ENCODE assay signal across 1 cellular context in the genomic region with DNA sequence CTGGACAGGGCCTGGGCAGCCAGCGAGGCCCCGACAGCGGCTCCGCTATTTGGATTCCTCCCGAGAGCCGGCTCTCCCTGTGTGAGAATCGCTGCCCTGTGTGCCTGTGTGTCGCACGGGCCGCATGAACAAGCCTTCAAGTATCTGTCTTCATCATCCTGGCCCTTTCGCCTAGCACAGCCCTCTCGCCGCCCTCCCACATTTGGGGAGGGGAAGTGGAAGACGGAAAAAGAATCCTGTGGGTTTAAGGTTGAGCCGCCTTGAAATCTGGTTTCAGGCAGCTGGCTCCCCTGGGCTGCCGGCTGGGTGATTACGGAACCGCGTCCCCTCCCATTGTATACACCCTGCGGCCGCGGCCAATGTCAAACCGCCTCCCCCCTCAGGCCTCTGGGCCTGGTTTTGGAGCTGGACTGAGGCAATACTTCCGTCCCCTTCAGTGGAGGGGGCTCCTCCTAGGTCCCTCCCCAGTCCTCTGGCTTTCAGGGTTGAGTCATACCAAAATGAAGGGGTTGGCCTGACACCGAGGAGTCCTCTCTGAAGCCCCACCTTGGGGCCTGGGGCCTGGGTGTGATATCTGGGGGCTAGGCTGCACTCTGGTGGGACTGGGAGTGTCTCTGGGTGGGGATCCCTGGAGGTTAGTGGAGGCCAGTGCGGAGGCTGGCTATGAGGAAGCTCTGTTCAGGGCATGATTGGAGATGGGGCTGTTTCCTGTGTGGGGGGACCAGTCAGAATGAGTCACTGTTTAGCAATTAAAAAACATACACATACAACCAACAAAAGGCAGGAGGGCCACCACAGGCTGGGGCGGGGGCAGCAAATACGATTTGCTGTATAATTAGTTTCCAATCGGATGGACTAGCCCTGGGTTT.
A peak's percentile ranks its signal among the peaks of the same experiment; 100 is the strongest.
TF ChIP-seq lines count a peak whose summit lies in the region.

No MANE protein-coding gene starts in this region.

TF ChIP-seq in HepG2, 621 proteins besides CTCF, POLR2A, EP300 and RAD21 (continued from another document and continues in another):
- TF ChIP-seq ZNF609 (CRISPR knock-in tag; IDR thresholded peaks at IDR 0.05; ENCODE audit: borderline replicate concordance) (0 out of 2 replicates have a peak, but pooled peaks have one; percentile 0), ZNF451 (CRISPR knock-in tag; IDR thresholded peaks at IDR 0.05) (no peak), ZNF850 (CRISPR knock-in tag; conservative IDR thresholded peaks at IDR 0.05) (no peak), ZNF672 (CRISPR knock-in tag; IDR thresholded peaks at IDR 0.05) (no peak), ZNF83 (CRISPR knock-in tag; IDR thresholded peaks at IDR 0.05; ENCODE audit: borderline replicate concordance) (no peak), ATAD3A (CRISPR knock-in tag; IDR thresholded peaks at IDR 0.05) (no peak), ELF3 (CRISPR knock-in tag; IDR thresholded peaks at IDR 0.05) (peak; percentile 44; the same call in 1 of the 2 replicates), TCF7L2 (IDR thresholded peaks at IDR 0.05; ENCODE audit: low read depth, low read length) (no peak), ZNF138 (CRISPR knock-in tag; IDR thresholded peaks at IDR 0.05; ENCODE audit: low read depth) (no peak), BRD4 (CRISPR knock-in tag; IDR thresholded peaks at IDR 0.05) (no peak), HNF4G (IDR thresholded peaks at IDR 0.05; ENCODE audit: borderline replicate concordance, low read depth, low read length) (no peak), HNF4G (CRISPR knock-in tag; IDR thresholded peaks at IDR 0.05; ENCODE audit: borderline replicate concordance, low read depth) (no peak), NR2F6 (IDR thresholded peaks at IDR 0.05) (no peak), NR2F6 (CRISPR knock-in tag; IDR thresholded peaks at IDR 0.05) (no peak), ZFP36L1 (CRISPR knock-in tag; IDR thresholded peaks at IDR 0.05) (no peak), TBX3 (IDR thresholded peaks at IDR 0.05; ENCODE audit: borderline replicate concordance) (no peak), ZNF205 (CRISPR knock-in tag; IDR thresholded peaks at IDR 0.05) (no peak), GABPB1 (CRISPR knock-in tag; IDR thresholded peaks at IDR 0.05) (no peak; the same call in 1 of the 2 replicates), ZNF251 (CRISPR knock-in tag; IDR thresholded peaks at IDR 0.05) (no peak), ZNF33A (CRISPR knock-in tag; IDR thresholded peaks at IDR 0.05; ENCODE audit: borderline replicate concordance) (no peak), SKI (IDR thresholded peaks at IDR 0.05; ENCODE audit: partially characterized antibody) (no peak), POGZ (CRISPR knock-in tag; IDR thresholded peaks at IDR 0.05) (no peak), ARID5B (CRISPR knock-in tag; IDR thresholded peaks at IDR 0.05) (no peak), JUN (CRISPR knock-in tag; IDR thresholded peaks at IDR 0.05) (no peak), ZNF501 (CRISPR knock-in tag; IDR thresholded peaks at IDR 0.05) (no peak), ZNF747 (CRISPR knock-in tag; IDR thresholded peaks at IDR 0.05; ENCODE audit: borderline replicate concordance) (0 out of 2 replicates have a peak, but pooled peaks have one; percentile 22), PRDM4 (CRISPR knock-in tag; IDR thresholded peaks at IDR 0.05; ENCODE audit: borderline replicate concordance) (no peak), KLF11 (CRISPR knock-in tag; IDR thresholded peaks at IDR 0.05) (no peak), ZNF230 (CRISPR knock-in tag; IDR thresholded peaks at IDR 0.05) (no peak), MED1 (CRISPR knock-in tag; IDR thresholded peaks at IDR 0.05) (peak; percentile 16; the same call in 1 of the 2 replicates), MTF1 (CRISPR knock-in tag; IDR thresholded peaks at IDR 0.05) (no peak), ZSCAN21 (CRISPR knock-in tag; IDR thresholded peaks at IDR 0.05; ENCODE audit: borderline replicate concordance) (no peak), RXRA (CRISPR knock-in tag; IDR thresholded peaks at IDR 0.05) (peak; percentile 2; the same call in 1 of the 2 replicates), CEBPZ (IDR thresholded peaks at IDR 0.05; ENCODE audit: low read length) (no peak), HDAC1 (CRISPR knock-in tag; IDR thresholded peaks at IDR 0.05) (no peak), BRCA1 (CRISPR knock-in tag; IDR thresholded peaks at IDR 0.05) (no peak), RNF2 (conservative IDR thresholded peaks at IDR 0.05; ENCODE audit: low read depth) (no peak), FOXK2 (IDR thresholded peaks at IDR 0.05) (no peak), U2AF1 (optimal IDR thresholded peaks at IDR 0.05; ENCODE audit: low read depth, low read length) (no peak), ZFP82 (CRISPR knock-in tag; IDR thresholded peaks at IDR 0.05; ENCODE audit: borderline replicate concordance) (no peak; the same call in 1 of the 2 replicates), TGIF2 (CRISPR knock-in tag; IDR thresholded peaks at IDR 0.05) (no peak; the same call in 1 of the 2 replicates)
- TF ChIP-seq, protein P1, sequence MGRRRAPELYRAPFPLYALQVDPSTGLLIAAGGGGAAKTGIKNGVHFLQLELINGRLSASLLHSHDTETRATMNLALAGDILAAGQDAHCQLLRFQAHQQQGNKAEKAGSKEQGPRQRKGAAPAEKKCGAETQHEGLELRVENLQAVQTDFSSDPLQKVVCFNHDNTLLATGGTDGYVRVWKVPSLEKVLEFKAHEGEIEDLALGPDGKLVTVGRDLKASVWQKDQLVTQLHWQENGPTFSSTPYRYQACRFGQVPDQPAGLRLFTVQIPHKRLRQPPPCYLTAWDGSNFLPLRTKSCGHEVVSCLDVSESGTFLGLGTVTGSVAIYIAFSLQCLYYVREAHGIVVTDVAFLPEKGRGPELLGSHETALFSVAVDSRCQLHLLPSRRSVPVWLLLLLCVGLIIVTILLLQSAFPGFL (CRISPR knock-in tag; IDR thresholded peaks at IDR 0.05) = no peak
- TF ChIP-seq, protein P2, sequence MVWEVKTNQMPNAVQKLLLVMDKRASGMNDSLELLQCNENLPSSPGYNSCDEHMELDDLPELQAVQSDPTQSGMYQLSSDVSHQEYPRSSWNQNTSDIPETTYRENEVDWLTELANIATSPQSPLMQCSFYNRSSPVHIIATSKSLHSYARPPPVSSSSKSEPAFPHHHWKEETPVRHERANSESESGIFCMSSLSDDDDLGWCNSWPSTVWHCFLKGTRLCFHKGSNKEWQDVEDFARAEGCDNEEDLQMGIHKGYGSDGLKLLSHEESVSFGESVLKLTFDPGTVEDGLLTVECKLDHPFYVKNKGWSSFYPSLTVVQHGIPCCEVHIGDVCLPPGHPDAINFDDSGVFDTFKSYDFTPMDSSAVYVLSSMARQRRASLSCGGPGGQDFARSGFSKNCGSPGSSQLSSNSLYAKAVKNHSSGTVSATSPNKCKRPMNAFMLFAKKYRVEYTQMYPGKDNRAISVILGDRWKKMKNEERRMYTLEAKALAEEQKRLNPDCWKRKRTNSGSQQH (CRISPR knock-in tag; IDR thresholded peaks at IDR 0.05; ENCODE audit: low read depth) = no peak
- TF ChIP-seq, protein P3, sequence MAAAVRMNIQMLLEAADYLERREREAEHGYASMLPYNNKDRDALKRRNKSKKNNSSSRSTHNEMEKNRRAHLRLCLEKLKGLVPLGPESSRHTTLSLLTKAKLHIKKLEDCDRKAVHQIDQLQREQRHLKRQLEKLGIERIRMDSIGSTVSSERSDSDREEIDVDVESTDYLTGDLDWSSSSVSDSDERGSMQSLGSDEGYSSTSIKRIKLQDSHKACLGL (CRISPR knock-in tag; IDR thresholded peaks at IDR 0.05) = no peak
- TF ChIP-seq, protein P4, sequence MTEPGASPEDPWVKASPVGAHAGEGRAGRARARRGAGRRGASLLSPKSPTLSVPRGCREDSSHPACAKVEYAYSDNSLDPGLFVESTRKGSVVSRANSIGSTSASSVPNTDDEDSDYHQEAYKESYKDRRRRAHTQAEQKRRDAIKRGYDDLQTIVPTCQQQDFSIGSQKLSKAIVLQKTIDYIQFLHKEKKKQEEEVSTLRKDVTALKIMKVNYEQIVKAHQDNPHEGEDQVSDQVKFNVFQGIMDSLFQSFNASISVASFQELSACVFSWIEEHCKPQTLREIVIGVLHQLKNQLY (CRISPR knock-in tag; IDR thresholded peaks at IDR 0.05) = no peak
